ENCODE assay signal across 26 cellular contexts in genomic region chr2:233972941-233973575, GRCh38. TPM values are rescaled to one million over a fixed set of nuclear protein-coding genes. Genes with fewer than 3 reads are reported as not detected.
DNase-seq lines count a peak whose midpoint lies in the region; ATAC-seq and TF ChIP-seq lines count a peak whose summit lies in the region.
"Had no signal": no experiment of that assay in that cellular context is flagged by ENCODE, and none has a peak within 500 bp of the region (broad histone marks: within the 10 kb centered on the region; RNA-seq: fewer than 3 reads in every experiment).

No MANE protein-coding gene starts in this region.

- H3K4me1 ChIP-seq in right atrium auricular region (no peaks in the 10 kb centered on the region), Panc1 (ENCODE audit: control insufficient read depth, insufficient read depth, low read length) (peaks cover 45% of the 10 kb centered on the region), trophoblast cell (ENCODE audit: control insufficient read depth in 1 of 2, insufficient read depth in 2 of 2, low read length in 2 of 2) (peaks cover 12 to 13% of the 10 kb centered on the region in 2 experiments)
- H3K4me1 ChIP-seq: gastrocnemius medialis, HAP-1 had no signal

- no peak overlapping the region for H4K8ac ChIP-seq in trophoblast cell (ENCODE audit: low read depth, low read length)

- POLR2A ChIA-PET in Panc1 (lab: Charles Lee) = no interaction called here

- H3K27ac ChIP-seq in right atrium auricular region = no peak overlapping the region
- peak overlapping the region; percentile 97 for H3K27ac ChIP-seq in Panc1 (ENCODE audit: low read length)
- no peak overlapping the region for H3K27ac ChIP-seq in trophoblast cell (ENCODE audit: low read depth, low read length)
- H3K27ac ChIP-seq: C4-2B had no signal

- H3K36me3 ChIP-seq in right atrium auricular region (no peaks in the 10 kb centered on the region), Panc1 (ENCODE audit: control insufficient read depth, insufficient read depth, low read length) (no peaks in the 10 kb centered on the region), trophoblast cell (ENCODE audit: control insufficient read depth in 1 of 2, insufficient read depth in 2 of 2, low read length in 2 of 2) (no peaks in the 10 kb centered on the region)
- H3K36me3 ChIP-seq: gastrocnemius medialis, HAP-1 had no signal

- H3K4ac ChIP-seq in trophoblast cell (ENCODE audit: low read depth, low read length) = no peak overlapping the region

- no peak overlapping the region for H3K9ac ChIP-seq in trophoblast cell (ENCODE audit: low read length)

- TF ChIP-seq CTCF in right atrium auricular region (IDR thresholded peaks at IDR 0.05) (no peak), Panc1 (IDR thresholded peaks at IDR 0.05) (no peak), epithelial cell of esophagus (IDR thresholded peaks at IDR 0.05; ENCODE audit: insufficient read depth, low read depth, low read length, missing control alignments) (no peak)

- H2BK12ac ChIP-seq in trophoblast cell (ENCODE audit: low read length) = peak overlapping the region; percentile 25

- in situ Hi-C loops in Panc1 (cut with HindIII; ENCODE audit: low pct_unique_long_range_greater_than_20kb, low sequenced_read_pairs) = no loop called here

- peak; percentile 58 for ATAC-seq in Right ventricle myocardium superior (ENCODE audit: poor library complexity)
- ATAC-seq in Panc1 = no peak
- ATAC-seq: gastrocnemius medialis, T-helper 17 cell had no signal

- no peak overlapping the region for H2AK5ac ChIP-seq in trophoblast cell (ENCODE audit: low read length)

- H2BK5ac ChIP-seq in trophoblast cell (ENCODE audit: low read depth, low read length, poor library complexity) = no peak overlapping the region

- peak overlapping the region; percentile 12 for H4K91ac ChIP-seq in trophoblast cell (ENCODE audit: low read depth, low read length)

- intact Hi-C loops in Right ventricle myocardium superior (cut with DNase I) (no loop called here), Panc1 (cut with micrococcal nuclease; ENCODE audit: unreplicated experiment) (loop anchor here (10.0 kb wide), 1 partner anchor 1142 kb away; no protein-coding TSS in a partner anchor)

- H3K4me2 ChIP-seq in trophoblast cell (ENCODE audit: low read length) = no peak overlapping the region

- H3K18ac ChIP-seq in trophoblast cell (ENCODE audit: low read length) = no peak overlapping the region

- no peaks in the 10 kb centered on the region for H3K79me1 ChIP-seq in trophoblast cell (ENCODE audit: low read length)

- no TSS peak for BruUV-seq in Panc1 (replicated peaks; lab: Mats Ljungman, UMichigan)

- peak; percentile 53 for DNase-seq in Right ventricle myocardium superior
- no peak for DNase-seq in right atrium auricular region (ENCODE audit: low spot score)
- DNase-seq in Panc1 (ENCODE audit: low read depth, low spot score) = no peak
- DNase-seq in epithelial cell of esophagus (ENCODE audit: low read depth) = peak; percentile 85
- DNase-seq in trophoblast cell = peak; percentile 14
- DNase-seq in NCI-H187 (lab: John Stamatoyannopoulos, UW) = no peak
- DNase-seq in ureter (ENCODE audit: low spot score) = no peak
- DNase-seq in cerebellum (ENCODE audit: low spot score) = no peak
- DNase-seq: activated CD4-positive, alpha-beta T cell treated with anti-CD3 and anti-CD28 coated beads, Interleukin-2, amount 50 U/mL, for 4 hours; activated gamma-delta T cell; activated T-cell treated with anti-CD3 and anti-CD28 coated beads for 4 hours; dermis blood vessel endothelial cell; DMS153; erythroblast; gastrocnemius medialis; NCI-H1417 treated with DMSO at 0.1 percent for 48 hours; NCI-H526; nephron progenitor cell; SHP77 treated with DMSO at 0.1 percent for 48 hours; stimulated activated naive CD4-positive, alpha-beta T cell treated with Interleukin-2 at 50 U/mL for 16 hours; T-helper 17 cell had no signal

- CTCF ChIA-PET in Panc1 (lab: Charles Lee) = no interaction called here

- H3K23ac ChIP-seq in trophoblast cell (ENCODE audit: low read length) = no peak overlapping the region

- no peak overlapping the region for H3K14ac ChIP-seq in trophoblast cell (ENCODE audit: low read length)

- H3K9me3 ChIP-seq in right atrium auricular region = no peaks in the 10 kb centered on the region
- peaks cover 12% of the 10 kb centered on the region; the same call in 1 of the 2 replicates for H3K9me3 ChIP-seq in Panc1 (ENCODE audit: control insufficient read depth, insufficient read depth, low read depth, low read length)
- H3K9me3 ChIP-seq in trophoblast cell (ENCODE audit: insufficient read depth, low read depth, low read length) = peaks cover 4% of the 10 kb centered on the region
- H3K9me3 ChIP-seq: gastrocnemius medialis, HAP-1 had no signal

- H3K27me3 ChIP-seq in right atrium auricular region (no peaks in the 10 kb centered on the region), Panc1 (ENCODE audit: control insufficient read depth, insufficient read depth, low read length) (no peaks in the 10 kb centered on the region), trophoblast cell (ENCODE audit: insufficient read depth, low read length) (no peaks in the 10 kb centered on the region)
- H3K27me3 ChIP-seq: gastrocnemius medialis had no signal

- WGBS in trophoblast cell (ENCODE audit: extremely low coverage, insufficient coverage, insufficient read length) = no CpG with 5 or more reads among the region's 13 CpGs

- no peak overlapping the region for H3K4me3 ChIP-seq in right atrium auricular region
- H3K4me3 ChIP-seq in Panc1 (ENCODE audit: low read depth in 2 of 2, low read length in 2 of 2) = no peak overlapping the region
- no peak overlapping the region for H3K4me3 ChIP-seq in epithelial cell of esophagus (ENCODE audit: low read length)
- no peak overlapping the region for H3K4me3 ChIP-seq in trophoblast cell (ENCODE audit: low read depth, low read length)
- H3K4me3 ChIP-seq: gastrocnemius medialis, HAP-1, skin epidermis had no signal

- no peak overlapping the region for H2AFZ ChIP-seq in trophoblast cell (ENCODE audit: insufficient read depth, low read length, poor library complexity)

- H2BK120ac ChIP-seq in trophoblast cell (ENCODE audit: insufficient read depth, low read length, poor library complexity) = no peak overlapping the region

- no peak overlapping the region for H4K12ac ChIP-seq in trophoblast cell (ENCODE audit: low read depth, low read length)

- no peaks in the 10 kb centered on the region for H3K79me2 ChIP-seq in trophoblast cell (ENCODE audit: control insufficient read depth, insufficient read depth, low read length, poor library complexity)

RNA-seq across cellular contexts. Expression of gene TRPM8, which starts 55.9 kb away (rescaled TPM):
- total RNA-seq in Right ventricle myocardium superior (not detected), right atrium auricular region (not detected), Panc1 (2021; ENCODE audit: unreplicated experiment) (3.9 TPM), ureter (not detected), cerebellum (0.54 TPM)
- 2.9 TPM for polyA plus RNA-seq in Panc1 (2012; ENCODE audit: insufficient read length)
- 0.01 TPM in 1 of 2 replicates, not detected in the other for polyA plus RNA-seq in trophoblast cell (2013)
- total RNA-seq: dermis blood vessel endothelial cell, gastrocnemius medialis, mesothelial cell of epicardium, posterior vena cava, T-helper 17 cell had no signal

Comparison
In these comparisons a context has a peak if more than half of its experiments do, and no peak if none do; other contexts are left out.
1. DNase-seq: peak in Right ventricle myocardium superior (single experiment), epithelial cell of esophagus (single experiment) and trophoblast cell (2 of 2); none in right atrium auricular region (single experiment), Panc1 (single experiment), NCI-H187 (0 of 2), ureter (single experiment) and cerebellum (single experiment).